10 cellular contexts compared by ENCODE assay signal in the genomic region with DNA sequence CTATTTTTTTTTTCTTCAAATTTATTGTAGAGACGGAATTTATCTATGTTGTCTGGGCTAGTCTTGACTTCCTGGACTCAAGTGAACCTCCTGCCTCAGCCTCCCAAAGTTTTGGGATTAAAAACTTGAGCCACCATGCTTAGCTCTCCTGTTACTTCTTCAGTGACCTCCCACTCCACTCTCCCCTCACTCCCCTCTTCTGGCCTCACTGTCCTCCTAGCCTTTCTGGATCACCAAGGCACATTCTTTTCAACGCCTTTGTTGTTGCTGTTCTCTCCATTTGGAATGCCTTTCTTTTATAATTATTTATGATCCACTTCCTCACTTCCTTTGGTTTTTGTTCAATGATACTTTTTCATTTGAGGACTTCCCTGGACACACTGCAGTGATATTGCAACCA. TPM values are rescaled to one million over a fixed set of nuclear protein-coding genes. Genes with fewer than 3 reads are reported as not detected.
"Had no signal": no experiment of that assay in that cellular context is flagged by ENCODE, and none has a peak within 500 bp of the region (broad histone marks: within the 10 kb centered on the region; RNA-seq: fewer than 3 reads in every experiment).

No MANE protein-coding gene starts in this region.

- H3K4me1 Mint-ChIP-seq: IgD-negative memory B cell had no signal

- H3K9ac ChIP-seq: KMS-11 had no signal

- H3K36me3 Mint-ChIP-seq: IgD-negative memory B cell had no signal

- H3K27ac Mint-ChIP-seq: IgD-negative memory B cell had no signal

- H3K4me3 ChIP-seq: K562 had no signal

- H3K27ac ChIP-seq: HL-60, KMS-11 had no signal

- FAIRE-seq: HepG2, HTR-8/SVneo, K562 had no signal

- H3K9me3 Mint-ChIP-seq: IgD-negative memory B cell had no signal

- H3K4me2 ChIP-seq: KMS-11 had no signal

- H3K4me3 Mint-ChIP-seq: IgD-negative memory B cell had no signal

- H3K27me3 Mint-ChIP-seq: IgD-negative memory B cell had no signal

- ATAC-seq: HepG2, K562 had no signal

- DNase-seq: IMR-90, KBM-7, KG1 had no signal

RNA-seq across cellular contexts. Expression of a gene that starts 17.9 kb away (rescaled TPM):
- total RNA-seq: HepG2, HT-29, IMR-90 had no signal
- polyA plus RNA-seq: HepG2, IgD-negative memory B cell, IMR-90 had no signal
